8 cellular contexts compared by ENCODE assay signal in the genomic region with DNA sequence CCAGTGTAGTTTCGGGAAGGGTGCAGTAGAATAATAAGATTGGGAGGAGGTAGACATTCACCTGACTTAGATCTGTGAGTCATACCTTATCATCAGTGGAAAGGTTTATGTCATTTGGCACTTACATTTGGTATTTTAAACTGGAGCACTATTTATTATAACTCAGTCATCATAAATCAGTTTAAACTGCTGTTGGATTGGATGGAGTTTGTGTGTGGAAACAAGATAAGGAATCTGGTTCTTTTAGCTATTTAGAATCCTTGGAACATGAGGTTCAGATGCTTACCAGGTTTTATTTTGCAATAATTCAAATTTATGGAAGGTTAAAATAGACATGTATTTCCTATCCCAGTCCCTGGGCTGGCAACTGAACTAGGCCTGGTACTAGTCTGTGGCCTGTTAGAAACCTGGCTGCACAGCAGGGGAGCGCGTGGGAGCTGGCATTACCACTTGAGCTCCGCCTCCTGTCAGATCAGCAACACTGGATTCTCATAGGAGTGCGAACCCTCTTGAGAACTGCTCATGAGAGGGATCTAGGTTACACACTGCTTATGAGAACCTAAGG. TPM values are rescaled to one million over a fixed set of nuclear protein-coding genes. Genes with fewer than 3 reads are reported as not detected.
A peak's percentile ranks its signal among the peaks of the same experiment; 100 is the strongest.
DNase-seq lines count a peak whose midpoint lies in the region; ATAC-seq, FAIRE-seq and TF ChIP-seq lines count a peak whose summit lies in the region.
"Had no signal": no experiment of that assay in that cellular context is flagged by ENCODE, and none has a peak within 500 bp of the region (broad histone marks: within the 10 kb centered on the region; RNA-seq: fewer than 3 reads in every experiment).

No MANE protein-coding gene starts in this region.

- TF ChIP-seq CTCF in fibroblast of mammary gland (conservative IDR thresholded peaks at IDR 0.05; ENCODE audit: control insufficient read depth, insufficient read depth, low read depth, low read length) = no peak

- FAIRE-seq in small intestine (lab: Jason Lieb, UNC) = no peak

- peak; percentile 10 for DNase-seq in H7
- peak; percentile 84 to 90 for DNase-seq in NCI-H524 (lab: John Stamatoyannopoulos, UW)
- DNase-seq in fibroblast of mammary gland (ENCODE audit: low read depth) = peak; percentile 27
- peak; percentile 73 for DNase-seq in small intestine
- DNase-seq in germinal center (ENCODE audit: low spot score) = no peak
- DNase-seq: amygdala had no signal

- H3K27me3 ChIP-seq in H7 (ENCODE audit: control insufficient read depth, insufficient read depth, low read length) = no peaks in the 10 kb centered on the region
- no peaks in the 10 kb centered on the region for H3K27me3 ChIP-seq in small intestine (ENCODE audit: control insufficient read depth in 2 of 2, insufficient read depth in 2 of 2, low read length in 2 of 2)

- peaks cover 0 to 3% of the 10 kb centered on the region in 2 donors for H3K4me1 ChIP-seq in small intestine (ENCODE audit: control insufficient read depth in 2 of 2, insufficient read depth in 1 of 2, low read depth in 1 of 2, low read length in 1 of 2)

- no peaks in the 10 kb centered on the region for H3K9me3 ChIP-seq in small intestine (ENCODE audit: control insufficient read depth, low read depth)

- ATAC-seq in GM18873 (IDR thresholded peaks at IDR 0.05; ENCODE audit: low FRiP score, unreplicated experiment) (no peak), GM18861 (IDR thresholded peaks at IDR 0.05; ENCODE audit: unreplicated experiment) (no peak)

- no peaks in the 10 kb centered on the region for H3K36me3 ChIP-seq in H7 (replicated peaks; ENCODE audit: control insufficient read depth, insufficient read depth, low read length)
- H3K36me3 ChIP-seq in small intestine (ENCODE audit: control insufficient read depth in 2 of 2, insufficient read depth in 2 of 2, low read length in 2 of 2) = no peaks in the 10 kb centered on the region

- no peak overlapping the region for H3K27ac ChIP-seq in small intestine (ENCODE audit: low read depth in 1 of 2, low read length in 1 of 2)

- 30 to 66% (median 39%) methylated on average over 5 of the region's 5 CpGs for WGBS in small intestine, 3 donors

- H3K4me3 ChIP-seq in H7 (ENCODE audit: insufficient read depth, low read depth, low read length) (no peak overlapping the region), fibroblast of mammary gland (ENCODE audit: control insufficient read depth, low read depth, low read length) (no peak overlapping the region), small intestine (ENCODE audit: low read depth in 1 of 2, low read length in 2 of 2) (no peak overlapping the region)

RNA-seq across cellular contexts. Expression of a gene that starts 34.5 kb away (rescaled TPM):
- 213 and 238 TPM in 2 replicates for total RNA-seq in H7 (2014; rRNA removed; shearing (Covaris generic))
- polyA plus RNA-seq in small intestine = 10 to 100 TPM; 66.9 to 97.3 (median 90.5) TPM

RNA-seq across cellular contexts. Expression of a gene that starts 58.9 kb away (rescaled TPM):
- 17.6 and 21.4 TPM in 2 replicates for total RNA-seq in H7 (2014; rRNA removed; shearing (Covaris generic))
- 10 to 100 TPM; 26.3 to 54.9 (median 42.5) TPM for polyA plus RNA-seq in small intestine
